Comparison of ENCODE assay signal across 12 cellular contexts in the genomic region with DNA sequence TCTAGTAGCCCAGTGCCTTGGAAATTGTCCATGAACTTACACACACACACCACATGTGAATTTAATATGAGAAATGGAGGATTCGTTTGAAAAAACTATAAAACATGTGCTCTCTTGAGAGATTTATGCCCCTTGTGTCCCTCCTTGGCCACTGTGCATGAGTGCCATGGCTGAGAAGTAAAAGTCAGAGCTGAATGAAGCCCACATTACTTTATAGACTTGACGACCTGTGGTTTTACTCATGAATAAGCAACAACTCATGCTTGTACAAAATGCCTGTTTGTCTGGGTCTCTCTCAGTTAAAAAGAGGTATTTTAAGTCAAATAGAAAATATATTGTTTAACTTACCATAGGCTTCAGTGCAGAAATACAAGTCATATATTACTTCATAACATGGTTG.
DNase-seq lines count a peak whose midpoint lies in the region; ATAC-seq, FAIRE-seq and TF ChIP-seq lines count a peak whose summit lies in the region.
"Had no signal": no experiment of that assay in that cellular context is flagged by ENCODE, and none has a peak within 500 bp of the region (broad histone marks: within the 10 kb centered on the region; RNA-seq: fewer than 3 reads in every experiment).

No MANE protein-coding gene starts in this region.

- WGBS in HepG2 (ENCODE audit: low lambda C conversion rate), result 0% methylated on average over 2 of the region's 2 CpGs
- WGBS in right lobe of liver (ENCODE audit: insufficient coverage, low coverage, low lambda C conversion rate, missing lambda C conversion rate), result 7% methylated on average over 2 of the region's 2 CpGs
- WGBS in endodermal cell (ENCODE audit: insufficient coverage in 1 of 2, insufficient read length in 1 of 2), 2 experiments, result 73 to 100% methylated on average over 1 to 2 of the region's 2 CpGs

- no peaks in the 10 kb centered on the region for H3K9me3 Mint-ChIP-seq in activated T-helper 17 cell treated with anti-CD3 and anti-CD28 coated beads, Interleukin-2, amount 50 U/mL, for 72 hours
- peaks cover 7% of the 10 kb centered on the region for H3K9me3 Mint-ChIP-seq in endodermal cell
- H3K9me3 Mint-ChIP-seq: activated T-helper 2 cell treated with anti-CD3 and anti-CD28 coated beads, Interferon-gamma antibody, Interleukin-2, Interleukin-4, amounts not matched to agents 10 μg/mL and 5 μg/mL and 100 μg/mL, durations not matched to agents 14 hours and 24 hours and 36 hours had no signal

- H3K4me2 ChIP-seq in HepG2 (ENCODE audit: low read depth, low read length) (no peak overlapping the region), Karpas-422 (ENCODE audit: low read depth, low read length, poor library complexity, severe bottlenecking) (peak overlapping the region; percentile 35)

- no peak for TF ChIP-seq POLR2A in HepG2 (IDR thresholded peaks at IDR 0.05; ENCODE audit: insufficient read depth in 1 of 2, low read depth in 2 of 2, low read length in 2 of 2)
- no peak for TF ChIP-seq POLR2A in right lobe of liver (IDR thresholded peaks at IDR 0.05)

- H3K27ac Mint-ChIP-seq in T-helper 17 cell (no peak overlapping the region), endodermal cell (no peak overlapping the region)
- no peak overlapping the region for H3K27ac Mint-ChIP-seq in activated T-helper 17 cell treated with anti-CD3 and anti-CD28 coated beads, Interleukin-2, amount 50 U/mL, for 72 hours
- H3K27ac Mint-ChIP-seq: activated T-helper 2 cell treated with anti-CD3 and anti-CD28 coated beads, Interferon-gamma antibody, Interleukin-2, Interleukin-4, amounts not matched to agents 10 μg/mL and 5 μg/mL and 100 μg/mL, durations not matched to agents 14 hours and 24 hours and 36 hours had no signal

- no peaks in the 10 kb centered on the region for H3K36me3 ChIP-seq in HepG2 (replicated peaks in 1 of 2; ENCODE audit: control insufficient read depth in 1 of 2, insufficient read depth in 2 of 2, low read length in 2 of 2)
- H3K36me3 ChIP-seq in right lobe of liver, result no peaks in the 10 kb centered on the region
- peaks cover 27% of the 10 kb centered on the region for H3K36me3 ChIP-seq in Karpas-422 (ENCODE audit: insufficient read depth, low read length)
- H3K36me3 ChIP-seq in endodermal cell (ENCODE audit: control insufficient read depth, insufficient read depth, low read length), result no peaks in the 10 kb centered on the region
- H3K36me3 ChIP-seq: thoracic aorta had no signal

- H3K27ac ChIP-seq in HepG2 (ENCODE audit: extremely low read length, insufficient read depth, low read length) (no peak overlapping the region), right lobe of liver (no peak overlapping the region), Karpas-422 (ENCODE audit: low read length) (peak overlapping the region; percentile 45), endodermal cell (ENCODE audit: low read depth, low read length) (no peak overlapping the region)
- H3K27ac ChIP-seq: thoracic aorta had no signal

- H3K9me3 ChIP-seq in HepG2 (ENCODE audit: low read length) (no peaks in the 10 kb centered on the region), right lobe of liver (peaks cover 0 to 2% (median 0%) of the 10 kb centered on the region in 4 donors), Karpas-422 (ENCODE audit: low read length) (peaks cover 8% of the 10 kb centered on the region), T-helper 17 cell (ENCODE audit: control insufficient read depth, low read length, poor library complexity, severe bottlenecking) (no peaks in the 10 kb centered on the region), endodermal cell (ENCODE audit: control insufficient read depth, low read length) (peaks cover 10% of the 10 kb centered on the region)
- H3K9me3 ChIP-seq: thoracic aorta had no signal

- ATAC-seq in HepG2, result no peak
- no peak for ATAC-seq in right lobe of liver
- peak; percentile 77 for ATAC-seq in HG02763 (IDR thresholded peaks at IDR 0.05; ENCODE audit: unreplicated experiment)
- ATAC-seq in T-helper 17 cell, result no peak
- no peak for ATAC-seq in activated T-helper 17 cell treated with anti-CD3 and anti-CD28 coated beads, Interleukin-2, amount 50 U/mL, for 72 hours (replicated peaks)

- no peak for TF ChIP-seq RAD21 in HepG2 (CRISPR knock-in tag; IDR thresholded peaks at IDR 0.05)

- H3K36me3 Mint-ChIP-seq in T-helper 17 cell (ENCODE audit: low read depth) (no peaks in the 10 kb centered on the region), endodermal cell (ENCODE audit: low read depth) (no peaks in the 10 kb centered on the region)
- H3K36me3 Mint-ChIP-seq in activated T-helper 17 cell treated with anti-CD3 and anti-CD28 coated beads, Interleukin-2, amount 50 U/mL, for 72 hours (ENCODE audit: low read depth), result no peaks in the 10 kb centered on the region

- no peak for FAIRE-seq in HepG2 (lab: Jason Lieb, UNC)

- no peak for TF ChIP-seq EP300 in HepG2 (IDR thresholded peaks at IDR 0.05; ENCODE audit: low read depth in 2 of 2, low read length in 2 of 2)
- no peak for TF ChIP-seq EP300 in HepG2 (CRISPR knock-in tag; IDR thresholded peaks at IDR 0.05; ENCODE audit: borderline replicate concordance)

- DNase-seq in HepG2 (ENCODE audit: low spot score) (no peak), right lobe of liver (no peak), Karpas-422 (peak; percentile 61), T-helper 17 cell (no peak), cardiac septum (ENCODE audit: low spot score) (no peak), endodermal cell (no peak)
- DNase-seq: NCI-H187, SW 1271 had no signal

- H3K4me1 ChIP-seq in HepG2 (ENCODE audit: insufficient read depth, low read length) (no peaks in the 10 kb centered on the region), right lobe of liver (no peaks in the 10 kb centered on the region), Karpas-422 (ENCODE audit: low read length) (peaks cover 26% of the 10 kb centered on the region), endodermal cell (ENCODE audit: control insufficient read depth, insufficient read depth, low read length) (no peaks in the 10 kb centered on the region)

- POLR2A ChIA-PET in HepG2 (lab: Yijun Ruan, JAX), result no interaction called here

- no peak overlapping the region for H3K4me3 ChIP-seq in HepG2 (replicated peaks in 1 of 3; ENCODE audit: insufficient read depth in 1 of 3, low read depth in 2 of 3, low read length in 3 of 3)
- H3K4me3 ChIP-seq in right lobe of liver, result no peak overlapping the region
- 0 out of 2 replicates have a peak overlapping the region, but pooled peaks have one; percentile 20 for H3K4me3 ChIP-seq in Karpas-422 (ENCODE audit: low read length)
- H3K4me3 ChIP-seq in endodermal cell (ENCODE audit: low read length), result no peak overlapping the region
- H3K4me3 ChIP-seq: thoracic aorta had no signal

- H3K4me3 Mint-ChIP-seq in T-helper 17 cell (no peak overlapping the region), endodermal cell (no peak overlapping the region)
- no peak overlapping the region for H3K4me3 Mint-ChIP-seq in activated T-helper 17 cell treated with anti-CD3 and anti-CD28 coated beads, Interleukin-2, amount 50 U/mL, for 72 hours

- TF ChIP-seq CTCF in HepG2 (CRISPR knock-in tag; IDR thresholded peaks at IDR 0.05), result no peak
- TF ChIP-seq CTCF in right lobe of liver (IDR thresholded peaks at IDR 0.05), result no peak
- no peak for TF ChIP-seq CTCF in endodermal cell (conservative IDR thresholded peaks at IDR 0.05)

- in situ Hi-C loops in HepG2 (cut with HindIII; ENCODE audit: extremely low pct_ligation_motif_present, low pct_unique_long_range_greater_than_20kb), result no loop called here

- H3K9ac ChIP-seq in HepG2 (ENCODE audit: insufficient read depth, low read depth, low read length) (no peak overlapping the region), Karpas-422 (ENCODE audit: low read length) (no peak overlapping the region), endodermal cell (ENCODE audit: extremely low read depth, low read length, poor library complexity, severe bottlenecking) (no peak overlapping the region)

- no peaks in the 10 kb centered on the region for H3K9me2 ChIP-seq in Karpas-422 (replicated peaks; ENCODE audit: insufficient read depth, low read length)

- BruUV-seq in HepG2 (replicated peaks; lab: Mats Ljungman, UMichigan), result no TSS peak

- H3K27me3 ChIP-seq in HepG2 (ENCODE audit: control insufficient read depth in 1 of 2, insufficient read depth in 2 of 2, low read length in 2 of 2) (no peaks in the 10 kb centered on the region), right lobe of liver (no peaks in the 10 kb centered on the region), Karpas-422 (ENCODE audit: low read length) (no peaks in the 10 kb centered on the region), endodermal cell (ENCODE audit: control insufficient read depth, insufficient read depth, low read length, poor library complexity, severe bottlenecking) (no peaks in the 10 kb centered on the region)

- CTCF ChIA-PET in HepG2 (lab: Yijun Ruan, JAX; ENCODE audit: low intra/inter-chr PET ratio, low total read pairs), result no interaction called here

- intact Hi-C loops in HepG2 (cut with micrococcal nuclease; ENCODE audit: unreplicated experiment), result no loop called here
- intact Hi-C loops in right lobe of liver (cut with DNase I), result no loop called here
- intact Hi-C loops in cardiac septum (cut with DNase I), result no loop called here

- H4K20me1 ChIP-seq in HepG2 (ENCODE audit: insufficient read depth, low read length) (no peaks in the 10 kb centered on the region), Karpas-422 (ENCODE audit: insufficient read depth, low read depth, low read length) (no peaks in the 10 kb centered on the region)

- H3K27me3 Mint-ChIP-seq in T-helper 17 cell (peaks cover 5% of the 10 kb centered on the region), endodermal cell (ENCODE audit: insufficient read depth) (peaks cover 2% of the 10 kb centered on the region)
- no peaks in the 10 kb centered on the region for H3K27me3 Mint-ChIP-seq in activated T-helper 17 cell treated with anti-CD3 and anti-CD28 coated beads, Interleukin-2, amount 50 U/mL, for 72 hours

- no peaks in the 10 kb centered on the region for H3K4me1 Mint-ChIP-seq in T-helper 17 cell
- H3K4me1 Mint-ChIP-seq in activated T-helper 17 cell treated with anti-CD3 and anti-CD28 coated beads, Interleukin-2, amount 50 U/mL, for 72 hours, result no peaks in the 10 kb centered on the region
- H3K4me1 Mint-ChIP-seq in endodermal cell, result no peaks in the 10 kb centered on the region

- H2AFZ ChIP-seq in HepG2 (ENCODE audit: low read length) (no peak overlapping the region), Karpas-422 (ENCODE audit: low read length) (no peak overlapping the region)

- H3K79me2 ChIP-seq in HepG2 (ENCODE audit: insufficient read depth, low read length) (no peaks in the 10 kb centered on the region), Karpas-422 (ENCODE audit: low read length) (peaks cover 98% of the 10 kb centered on the region)

TF ChIP-seq in HepG2, 621 proteins besides CTCF, POLR2A, EP300 and RAD21 (continues in another document):
- no peak for TF ChIP-seq SNAPC2 (CRISPR knock-in tag; IDR thresholded peaks at IDR 0.05)
